ENCODE assay signal across 1 cellular context in genomic region chr3:197820550-197821335, GRCh38.
TF ChIP-seq lines count a peak whose summit lies in the region.

No MANE protein-coding gene starts in this region.

TF ChIP-seq in HepG2, 621 proteins besides CTCF, POLR2A, EP300 and RAD21 (continued from another document and continues in another):
- TF ChIP-seq, protein P1, sequence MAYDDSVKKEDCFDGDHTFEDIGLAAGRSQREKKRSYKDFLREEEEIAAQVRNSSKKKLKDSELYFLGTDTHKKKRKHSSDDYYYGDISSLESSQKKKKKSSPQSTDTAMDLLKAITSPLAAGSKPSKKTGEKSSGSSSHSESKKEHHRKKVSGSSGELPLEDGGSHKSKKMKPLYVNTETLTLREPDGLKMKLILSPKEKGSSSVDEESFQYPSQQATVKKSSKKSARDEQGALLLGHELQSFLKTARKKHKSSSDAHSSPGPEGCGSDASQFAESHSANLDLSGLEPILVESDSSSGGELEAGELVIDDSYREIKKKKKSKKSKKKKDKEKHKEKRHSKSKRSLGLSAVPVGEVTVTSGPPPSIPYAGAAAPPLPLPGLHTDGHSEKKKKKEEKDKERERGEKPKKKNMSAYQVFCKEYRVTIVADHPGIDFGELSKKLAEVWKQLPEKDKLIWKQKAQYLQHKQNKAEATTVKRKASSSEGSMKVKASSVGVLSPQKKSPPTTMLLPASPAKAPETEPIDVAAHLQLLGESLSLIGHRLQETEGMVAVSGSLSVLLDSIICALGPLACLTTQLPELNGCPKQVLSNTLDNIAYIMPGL (CRISPR knock-in tag; IDR thresholded peaks at IDR 0.05; ENCODE audit: borderline replicate concordance in 1 of 2, low read depth in 1 of 2) = peak; percentile 25 to 36; a peak in 1 of 4 replicates
- TF ChIP-seq ZBTB7A (CRISPR knock-in tag; IDR thresholded peaks at IDR 0.05) (no peak), ZNF331 (CRISPR knock-in tag; IDR thresholded peaks at IDR 0.05) (peak; percentile 39), KDM2A (CRISPR knock-in tag; IDR thresholded peaks at IDR 0.05; ENCODE audit: borderline replicate concordance, low read depth) (0 out of 2 replicates have a peak, but pooled peaks have one; percentile 27), PAXIP1 (CRISPR knock-in tag; conservative IDR thresholded peaks at IDR 0.05) (peak; percentile 95), ZNF33B (CRISPR knock-in tag; IDR thresholded peaks at IDR 0.05) (no peak), HNF4A (CRISPR knock-in tag; IDR thresholded peaks at IDR 0.05) (peak; percentile 94), MIER3 (CRISPR knock-in tag; IDR thresholded peaks at IDR 0.05; ENCODE audit: borderline replicate concordance) (peak; percentile 35; the same call in 1 of the 2 replicates), PHF21A (CRISPR knock-in tag; IDR thresholded peaks at IDR 0.05) (peak; percentile 62; the same call in 1 of the 2 replicates), TAF15 (IDR thresholded peaks at IDR 0.05; ENCODE audit: low read depth, low read length, poor library complexity, severe bottlenecking) (no peak), ZNF569 (CRISPR knock-in tag; IDR thresholded peaks at IDR 0.05; ENCODE audit: borderline replicate concordance) (peak; percentile 67; the same call in 1 of the 2 replicates), KMT2A (CRISPR knock-in tag; IDR thresholded peaks at IDR 0.05) (0 out of 2 replicates have a peak, but pooled peaks have one; percentile 38), ZNF264 (CRISPR knock-in tag; IDR thresholded peaks at IDR 0.05) (peak; percentile 54; the same call in 1 of the 2 replicates), ZNF646 (CRISPR knock-in tag; IDR thresholded peaks at IDR 0.05) (peak; percentile 98), ZNF614 (CRISPR knock-in tag; IDR thresholded peaks at IDR 0.05; ENCODE audit: borderline replicate concordance) (peak; percentile 84; the same call in 1 of the 2 replicates), SALL1 (CRISPR knock-in tag; IDR thresholded peaks at IDR 0.05) (peak; percentile 76), NCOR1 (IDR thresholded peaks at IDR 0.05; ENCODE audit: borderline replicate concordance, low read length) (peak; percentile 98), ASH2L (IDR thresholded peaks at IDR 0.05; ENCODE audit: insufficient read length, low read depth, low read length) (peak; percentile 100), ZBTB7B (CRISPR knock-in tag; IDR thresholded peaks at IDR 0.05) (0 out of 2 replicates have a peak, but pooled peaks have one; percentile 62), SP4 (CRISPR knock-in tag; IDR thresholded peaks at IDR 0.05) (0 out of 2 replicates have a peak, but pooled peaks have one; percentile 33), FOXP1 (IDR thresholded peaks at IDR 0.05) (peak; percentile 5), FOXP1 (CRISPR knock-in tag; IDR thresholded peaks at IDR 0.05) (peak; percentile 55), TBX3 (IDR thresholded peaks at IDR 0.05; ENCODE audit: borderline replicate concordance) (peak; percentile 71), HCFC1 (IDR thresholded peaks at IDR 0.05; ENCODE audit: low read depth, low read length) (no peak), HOXA3 (CRISPR knock-in tag; IDR thresholded peaks at IDR 0.05) (peak; percentile 62), NKX3-1 (CRISPR knock-in tag; IDR thresholded peaks at IDR 0.05) (peak; percentile 88), ZNF792 (CRISPR knock-in tag; IDR thresholded peaks at IDR 0.05) (peak; percentile 97), MEIS1 (CRISPR knock-in tag; IDR thresholded peaks at IDR 0.05; ENCODE audit: borderline replicate concordance) (peak; percentile 79), ATF1 (CRISPR knock-in tag; IDR thresholded peaks at IDR 0.05) (peak; percentile 48; the same call in 1 of the 2 replicates)
- TF ChIP-seq, protein P2, sequence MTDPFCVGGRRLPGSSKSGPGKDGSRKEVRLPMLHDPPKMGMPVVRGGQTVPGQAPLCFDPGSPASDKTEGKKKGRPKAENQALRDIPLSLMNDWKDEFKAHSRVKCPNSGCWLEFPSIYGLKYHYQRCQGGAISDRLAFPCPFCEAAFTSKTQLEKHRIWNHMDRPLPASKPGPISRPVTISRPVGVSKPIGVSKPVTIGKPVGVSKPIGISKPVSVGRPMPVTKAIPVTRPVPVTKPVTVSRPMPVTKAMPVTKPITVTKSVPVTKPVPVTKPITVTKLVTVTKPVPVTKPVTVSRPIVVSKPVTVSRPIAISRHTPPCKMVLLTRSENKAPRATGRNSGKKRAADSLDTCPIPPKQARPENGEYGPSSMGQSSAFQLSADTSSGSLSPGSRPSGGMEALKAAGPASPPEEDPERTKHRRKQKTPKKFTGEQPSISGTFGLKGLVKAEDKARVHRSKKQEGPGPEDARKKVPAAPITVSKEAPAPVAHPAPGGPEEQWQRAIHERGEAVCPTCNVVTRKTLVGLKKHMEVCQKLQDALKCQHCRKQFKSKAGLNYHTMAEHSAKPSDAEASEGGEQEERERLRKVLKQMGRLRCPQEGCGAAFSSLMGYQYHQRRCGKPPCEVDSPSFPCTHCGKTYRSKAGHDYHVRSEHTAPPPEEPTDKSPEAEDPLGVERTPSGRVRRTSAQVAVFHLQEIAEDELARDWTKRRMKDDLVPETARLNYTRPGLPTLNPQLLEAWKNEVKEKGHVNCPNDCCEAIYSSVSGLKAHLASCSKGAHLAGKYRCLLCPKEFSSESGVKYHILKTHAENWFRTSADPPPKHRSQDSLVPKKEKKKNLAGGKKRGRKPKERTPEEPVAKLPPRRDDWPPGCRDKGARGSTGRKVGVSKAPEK (CRISPR knock-in tag; IDR thresholded peaks at IDR 0.05; ENCODE audit: borderline replicate concordance) = 0 out of 2 replicates have a peak, but pooled peaks have one; percentile 69
- TF ChIP-seq, protein P3, sequence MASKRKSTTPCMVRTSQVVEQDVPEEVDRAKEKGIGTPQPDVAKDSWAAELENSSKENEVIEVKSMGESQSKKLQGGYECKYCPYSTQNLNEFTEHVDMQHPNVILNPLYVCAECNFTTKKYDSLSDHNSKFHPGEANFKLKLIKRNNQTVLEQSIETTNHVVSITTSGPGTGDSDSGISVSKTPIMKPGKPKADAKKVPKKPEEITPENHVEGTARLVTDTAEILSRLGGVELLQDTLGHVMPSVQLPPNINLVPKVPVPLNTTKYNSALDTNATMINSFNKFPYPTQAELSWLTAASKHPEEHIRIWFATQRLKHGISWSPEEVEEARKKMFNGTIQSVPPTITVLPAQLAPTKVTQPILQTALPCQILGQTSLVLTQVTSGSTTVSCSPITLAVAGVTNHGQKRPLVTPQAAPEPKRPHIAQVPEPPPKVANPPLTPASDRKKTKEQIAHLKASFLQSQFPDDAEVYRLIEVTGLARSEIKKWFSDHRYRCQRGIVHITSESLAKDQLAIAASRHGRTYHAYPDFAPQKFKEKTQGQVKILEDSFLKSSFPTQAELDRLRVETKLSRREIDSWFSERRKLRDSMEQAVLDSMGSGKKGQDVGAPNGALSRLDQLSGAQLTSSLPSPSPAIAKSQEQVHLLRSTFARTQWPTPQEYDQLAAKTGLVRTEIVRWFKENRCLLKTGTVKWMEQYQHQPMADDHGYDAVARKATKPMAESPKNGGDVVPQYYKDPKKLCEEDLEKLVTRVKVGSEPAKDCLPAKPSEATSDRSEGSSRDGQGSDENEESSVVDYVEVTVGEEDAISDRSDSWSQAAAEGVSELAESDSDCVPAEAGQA (IDR thresholded peaks at IDR 0.05; ENCODE audit: low read depth) = 0 out of 2 replicates have a peak, but pooled peaks have one; percentile 11
- TF ChIP-seq, protein P3 (CRISPR knock-in tag; IDR thresholded peaks at IDR 0.05; ENCODE audit: borderline replicate concordance) = no peak
- TF ChIP-seq, protein P4, sequence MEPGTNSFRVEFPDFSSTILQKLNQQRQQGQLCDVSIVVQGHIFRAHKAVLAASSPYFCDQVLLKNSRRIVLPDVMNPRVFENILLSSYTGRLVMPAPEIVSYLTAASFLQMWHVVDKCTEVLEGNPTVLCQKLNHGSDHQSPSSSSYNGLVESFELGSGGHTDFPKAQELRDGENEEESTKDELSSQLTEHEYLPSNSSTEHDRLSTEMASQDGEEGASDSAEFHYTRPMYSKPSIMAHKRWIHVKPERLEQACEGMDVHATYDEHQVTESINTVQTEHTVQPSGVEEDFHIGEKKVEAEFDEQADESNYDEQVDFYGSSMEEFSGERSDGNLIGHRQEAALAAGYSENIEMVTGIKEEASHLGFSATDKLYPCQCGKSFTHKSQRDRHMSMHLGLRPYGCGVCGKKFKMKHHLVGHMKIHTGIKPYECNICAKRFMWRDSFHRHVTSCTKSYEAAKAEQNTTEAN (CRISPR knock-in tag; conservative IDR thresholded peaks at IDR 0.05) = peak; percentile 89
